In genomic region chr12:104605685-104606084, GRCh38 we compare ENCODE assay signal across 9 cellular contexts.
A peak's percentile ranks its signal among the peaks of the same experiment; 100 is the strongest.
DNase-seq lines count a peak whose midpoint lies in the region; ATAC-seq and TF ChIP-seq lines count a peak whose summit lies in the region.
"Had no signal": no experiment of that assay in that cellular context is flagged by ENCODE, and none has a peak within 500 bp of the region (broad histone marks: within the 10 kb centered on the region; RNA-seq: fewer than 3 reads in every experiment).

No MANE protein-coding gene starts in this region.

- H3K27me3 ChIP-seq in gastroesophageal sphincter (no peaks in the 10 kb centered on the region), parathyroid adenoma (ENCODE audit: control insufficient read depth, insufficient read depth, low read length) (no peaks in the 10 kb centered on the region), A673 (replicated peaks; ENCODE audit: insufficient read depth, low read depth, low read length, poor library complexity) (no peaks in the 10 kb centered on the region)

- no peaks in the 10 kb centered on the region for H3K9me3 ChIP-seq in gastroesophageal sphincter
- no peaks in the 10 kb centered on the region for H3K9me3 ChIP-seq in parathyroid adenoma (ENCODE audit: control insufficient read depth, low read length)
- H3K9me3 ChIP-seq in A673 (ENCODE audit: low read depth, low read length, poor library complexity, severe bottlenecking), result no peaks in the 10 kb centered on the region

- intact Hi-C loops in A673 (cut with micrococcal nuclease; ENCODE audit: unreplicated experiment), result no loop called here

- CTCF ChIA-PET in A673 (lab: Charles Lee), result no interaction called here

- H3K36me3 ChIP-seq in gastroesophageal sphincter, result no peaks in the 10 kb centered on the region
- no peaks in the 10 kb centered on the region for H3K36me3 ChIP-seq in parathyroid adenoma (ENCODE audit: control insufficient read depth, insufficient read depth, low read length)
- H3K36me3 ChIP-seq in A673 (ENCODE audit: insufficient read depth, low read length, poor library complexity, severe bottlenecking), result no peaks in the 10 kb centered on the region

- peak; percentile 67 for ATAC-seq in gastroesophageal sphincter

- WGBS in gastroesophageal sphincter (ENCODE audit: low coverage in 1 of 2), 2 donors, result 65 to 69% methylated on average over 5 of the region's 10 CpGs

- DNase-seq in C1 segment of cervical spinal cord (lab: John Stamatoyannopoulos, UW) (peak in 11 of 14 donors; percentile 3 to 63 (median 28)), NOMO-1 treated with dmso at 0.1 percent for 144 hours (lab: John Stamatoyannopoulos, UW; ENCODE audit: unreplicated experiment) (peak; percentile 52), NCI-H226 (no peak), A673 (ENCODE audit: low spot score) (no peak), NCI-H1417 (lab: John Stamatoyannopoulos, UW) (no peak), cerebellar nuclear complex (lab: John Stamatoyannopoulos, UW) (no peak)
- DNase-seq: NCI-H524 treated with DMSO at 0.1 percent for 48 hours had no signal

- peak overlapping the region; percentile 40 for H2AFZ ChIP-seq in parathyroid adenoma

- no TSS peak for BruUV-seq in A673 (replicated peaks; lab: Mats Ljungman, UMichigan)

- no peaks in the 10 kb centered on the region for H3K79me2 ChIP-seq in parathyroid adenoma

- no peak overlapping the region for H3K4me3 ChIP-seq in gastroesophageal sphincter
- no peak overlapping the region for H3K4me3 ChIP-seq in parathyroid adenoma (ENCODE audit: low read depth, low read length)
- no peak overlapping the region for H3K4me3 ChIP-seq in A673 (ENCODE audit: low read depth, low read length, poor library complexity, severe bottlenecking)

- H3K4me2 ChIP-seq in parathyroid adenoma (ENCODE audit: low read length), result no peak overlapping the region

- peak overlapping the region in 3 of 4 donors; percentile 12 to 65 (median 55) for H3K27ac ChIP-seq in gastroesophageal sphincter
- no peak overlapping the region for H3K27ac ChIP-seq in parathyroid adenoma
- no peak overlapping the region for H3K27ac ChIP-seq in A673 (ENCODE audit: low read depth, low read length, poor library complexity, severe bottlenecking)

- no peak for TF ChIP-seq POLR2A in gastroesophageal sphincter (IDR thresholded peaks at IDR 0.05)

- H3K4me1 ChIP-seq in gastroesophageal sphincter, result peaks cover 0 to 41% (median 3%) of the 10 kb centered on the region in 3 donors
- H3K4me1 ChIP-seq in parathyroid adenoma, result peaks cover 10% of the 10 kb centered on the region
- H3K4me1 ChIP-seq in A673 (ENCODE audit: insufficient read depth, low read length, poor library complexity, severe bottlenecking), result peaks cover 6% of the 10 kb centered on the region

- no peak for TF ChIP-seq EP300 in gastroesophageal sphincter (IDR thresholded peaks at IDR 0.05)

- POLR2A ChIA-PET in A673 (lab: Charles Lee; ENCODE audit: low non-redundant PET), result no interaction called here

- TF ChIP-seq CTCF in gastroesophageal sphincter (IDR thresholded peaks at IDR 0.05), result no peak
- no peak for TF ChIP-seq CTCF in parathyroid adenoma (IDR thresholded peaks at IDR 0.05)
- TF ChIP-seq CTCF in A673 (conservative IDR thresholded peaks at IDR 0.05; ENCODE audit: low read depth, low read length), result no peak

- no peak overlapping the region for H3K9ac ChIP-seq in parathyroid adenoma

Comparison
In these comparisons a context has a peak if more than half of its experiments do, and no peak if none do; other contexts are left out.
1. DNase-seq: peak in C1 segment of cervical spinal cord (11 of 14) and NOMO-1 treated with dmso at 0.1 percent for 144 hours (single experiment); none in NCI-H226 (single experiment), A673 (single experiment), NCI-H1417 (0 of 3) and cerebellar nuclear complex (0 of 2).
2. H3K27ac ChIP-seq: peak in gastroesophageal sphincter (3 of 4); none in parathyroid adenoma (single experiment) and A673 (single experiment).